In genomic region chr3:163306405-163306804, GRCh38 we compare ENCODE assay signal across 27 cellular contexts.
"Had no signal": no experiment of that assay in that cellular context is flagged by ENCODE, and none has a peak within 500 bp of the region (broad histone marks: within the 10 kb centered on the region; RNA-seq: fewer than 3 reads in every experiment).

No MANE protein-coding gene starts in this region.

- H3K4me1 ChIP-seq: stomach, suprapubic skin, testis, thyroid gland, tibial artery, tibial nerve, transverse colon, upper lobe of left lung, upper lobe of right lung, uterus, vagina had no signal

- H3K27me3 ChIP-seq: stomach, suprapubic skin, testis, thyroid gland, tibial artery, tibial nerve, transverse colon, upper lobe of left lung, upper lobe of right lung, uterus, vagina had no signal

- H3K36me3 ChIP-seq: stomach, suprapubic skin, thoracic aorta, thyroid gland, tibial artery, tibial nerve, transverse colon, upper lobe of left lung, upper lobe of right lung, uterus, vagina had no signal

- H3K27ac ChIP-seq: stomach, suprapubic skin, testis, thoracic aorta, thyroid gland, tibial artery, tibial nerve, transverse colon, upper lobe of left lung, upper lobe of right lung, uterus, vagina had no signal

- ATAC-seq: stimulated activated effector memory CD8-positive, alpha-beta T cell treated with anti-CD3 and anti-CD28 coated beads, Interleukin-12 subunit alpha, Interleukin-12 subunit beta, amount 100 ng/mL, for 72 hours; stimulated activated memory B cell treated with anti-CD40 and anti-IgM and Interleukin-4, amounts not matched to agents 10 μg/mL and 1 μg/mL and 100 μg/mL, for 72 hours; stimulated activated naive B cell treated with anti-CD40 and anti-IgM and Interleukin-4, amounts not matched to agents 10 μg/mL and 1 μg/mL and 100 μg/mL, for 72 hours; stimulated activated naive CD8-positive, alpha-beta T cell treated with anti-CD3 and anti-CD28 coated beads, Interleukin-15, amount 100 ng/mL, for 72 hours; stimulated activated naive CD8-positive, alpha-beta T cell treated with anti-CD3 and anti-CD28 coated beads, Interleukin-15, Interleukin-2, amounts not matched to agents 100 U/mL and 50 U/mL, for 24 hours; upper lobe of right lung had no signal

- H3K4me3 ChIP-seq: stomach, suprapubic skin, testis, thoracic aorta, thyroid gland, tibial artery, tibial nerve, transverse colon, upper lobe of left lung, upper lobe of right lung, uterus, vagina had no signal

- DNase-seq: stimulated activated CD4-positive, alpha-beta T cell treated with anti-CD3 and anti-CD28 coated beads, Interleukin-2, amount 100 ng/mL, for 48 hours; stimulated activated CD4-positive, alpha-beta T cell treated with anti-CD3 and anti-CD28 coated beads, Interleukin-4, amount 100 ng/mL, for 1 hour; stimulated activated CD4-positive, alpha-beta T cell treated with anti-CD3 and anti-CD28 coated beads, Interleukin-4, amount 100 ng/mL, for 24 hours; stimulated activated CD4-positive, alpha-beta T cell treated with anti-CD3 and anti-CD28 coated beads, Interleukin-4, amount 100 ng/mL, for 4 hours; stimulated activated CD8-positive, alpha-beta memory T cell treated with anti-CD3 and anti-CD28 coated beads, Interleukin-4, amount 100 ng/mL, for 48 hours; stimulated activated naive B cell treated with anti-CD40 and anti-IgM and Interleukin-4, amounts not matched to agents 10 μg/mL and 1 μg/mL and 100 μg/mL, for 72 hours; stimulated activated naive CD4-positive, alpha-beta T cell; stimulated activated naive CD4-positive, alpha-beta T cell treated with Interleukin-2 at 50 U/mL for 16 hours; stimulated activated naive CD8-positive, alpha-beta T cell treated with anti-CD3 and anti-CD28 coated beads, Interleukin-15, amount 100 ng/mL, for 72 hours; stimulated activated naive CD8-positive, alpha-beta T cell treated with anti-CD3 and anti-CD28 coated beads, Interleukin-15, Interleukin-2, amounts not matched to agents 100 U/mL and 50 U/mL, for 24 hours; stomach; substantia nigra; testis; thyroid gland; tibial artery; transverse colon; trophoblast cell; upper lobe of left lung; upper lobe of right lung; uterus had no signal

- FAIRE-seq: urothelium cell line had no signal

- H3K9me3 ChIP-seq: testis, thyroid gland, upper lobe of right lung, uterus, vagina had no signal
